15 cellular contexts compared by ENCODE assay signal in genomic region chr4:55842312-55842711, GRCh38. TPM values are rescaled to one million over a fixed set of nuclear protein-coding genes. Genes with fewer than 3 reads are reported as not detected.
DNase-seq lines count a peak whose midpoint lies in the region; ATAC-seq, FAIRE-seq and TF ChIP-seq lines count a peak whose summit lies in the region.
"Not testable (repeated sequence)": the region's sequence is repeated elsewhere in the genome, so short reads cannot be mapped to it uniquely, and the experiment has no call there.
"Had no signal": no experiment of that assay in that cellular context is flagged by ENCODE, and none has a peak within 500 bp of the region (broad histone marks: within the 10 kb centered on the region; RNA-seq: fewer than 3 reads in every experiment).

No MANE protein-coding gene starts in this region.

- POLR2A ChIA-PET in HEK293 (lab: Yijun Ruan, JAX): not testable (repeated sequence)
- POLR2A ChIA-PET in K562 (lab: Yijun Ruan, JAX) (interaction anchor here (0.6 kb wide), 1 partner anchor 101 kb away, joined by 3 read pairs; no protein-coding TSS in a partner anchor), HepG2 (lab: Yijun Ruan, JAX) (interaction anchor here (1.5 kb wide), 1 partner anchor 9 kb away, joined by 4 read pairs; no protein-coding TSS in a partner anchor)

- not testable (repeated sequence) for TF ChIP-seq POLR2A in K562 (conservative IDR thresholded peaks at IDR 0.05); HepG2 (IDR thresholded peaks at IDR 0.05; ENCODE audit: insufficient read depth in 1 of 2, low read depth in 2 of 2, low read length in 2 of 2)

- not testable (repeated sequence) for H3K27me3 ChIP-seq in RWPE2 (ENCODE audit: insufficient read depth, poor library complexity, severe bottlenecking); K562 (ENCODE audit: control insufficient read depth in 2 of 2, insufficient read depth in 2 of 2, low read length in 2 of 2); hepatocyte; HepG2 (ENCODE audit: control insufficient read depth in 1 of 2, insufficient read depth in 2 of 2, low read length in 2 of 2); neural progenitor cell; smooth muscle cell (ENCODE audit: low read depth)

- in situ Hi-C loops in K562 (cut with MboI); HepG2 (cut with HindIII; ENCODE audit: extremely low pct_ligation_motif_present, low pct_unique_long_range_greater_than_20kb): not testable (repeated sequence)

- not testable (repeated sequence) for H3K27ac ChIP-seq in HEK293 (ENCODE audit: extremely low read depth, low read depth, low read length); K562 (ENCODE audit: extremely low read depth, low read depth, low read length); hepatocyte; HepG2 (ENCODE audit: extremely low read length, insufficient read depth, low read length); neural progenitor cell; smooth muscle cell (ENCODE audit: low read depth)
- H3K27ac ChIP-seq in RWPE2 (ENCODE audit: poor library complexity, severe bottlenecking): peak overlapping the region; percentile 36

- H3K9ac ChIP-seq in K562 (ENCODE audit: insufficient read depth in 1 of 2, low read depth in 2 of 2, low read length in 2 of 2); HepG2 (ENCODE audit: insufficient read depth, low read depth, low read length); neural progenitor cell; smooth muscle cell (ENCODE audit: low read depth): not testable (repeated sequence)

- not testable (repeated sequence) for H3K9me1 ChIP-seq in K562 (ENCODE audit: control insufficient read depth, insufficient read depth, low read length)

- H3K4me1 Mint-ChIP-seq in Calu3 (ENCODE audit: low read depth, unreplicated experiment); neural progenitor cell: not testable (repeated sequence)

- 17% methylated on average over 3 of the region's 10 CpGs for WGBS in K562 (ENCODE audit: insufficient coverage, low coverage, missing lambda C conversion rate)
- 17% methylated on average over 10 of the region's 10 CpGs for WGBS in hepatocyte (ENCODE audit: low lambda C conversion rate, missing lambda C conversion rate)
- WGBS in HepG2 (ENCODE audit: low lambda C conversion rate): 0% methylated on average over 1 of the region's 10 CpGs
- WGBS in smooth muscle cell (ENCODE audit: low lambda C conversion rate): 15% methylated on average over 10 of the region's 10 CpGs

- not testable (repeated sequence) for ATAC-seq in RWPE2 (ENCODE audit: low read depth); K562; HepG2

- intact Hi-C loops in Calu3 (cut with micrococcal nuclease; ENCODE audit: unreplicated experiment); K562 (cut with micrococcal nuclease); HepG2 (cut with micrococcal nuclease; ENCODE audit: unreplicated experiment): not testable (repeated sequence)

- not testable (repeated sequence) for H3K79me2 ChIP-seq in K562 (ENCODE audit: control insufficient read depth, insufficient read depth, low read length); hepatocyte; HepG2 (ENCODE audit: insufficient read depth, low read length); neural progenitor cell (ENCODE audit: low read depth); smooth muscle cell (ENCODE audit: low read depth)

- CTCF ChIA-PET in Calu3 (lab: Charles Lee); HEK293 (lab: Yijun Ruan, JAX); K562 (lab: Yijun Ruan, JAX; ENCODE audit: low intra/inter-chr PET ratio); HepG2 (lab: Yijun Ruan, JAX; ENCODE audit: low intra/inter-chr PET ratio, low total read pairs): not testable (repeated sequence)

- not testable (repeated sequence) for H4K20me1 ChIP-seq in K562 (replicated peaks; ENCODE audit: control insufficient read depth, insufficient read depth, low read length); hepatocyte (ENCODE audit: insufficient read depth, poor library complexity, severe bottlenecking); HepG2 (ENCODE audit: insufficient read depth, low read length); neural progenitor cell (ENCODE audit: low read depth); smooth muscle cell (ENCODE audit: low read depth)

- TF ChIP-seq RAD21 in K562 (CRISPR knock-in tag; conservative IDR thresholded peaks at IDR 0.05 in 1 of 2, IDR thresholded peaks at IDR 0.05 in 1 of 2); HepG2 (CRISPR knock-in tag; IDR thresholded peaks at IDR 0.05): not testable (repeated sequence)

- H3F3A ChIP-seq in neural progenitor cell (ENCODE audit: low read depth); smooth muscle cell (ENCODE audit: low read depth): not testable (repeated sequence)

- peak overlapping the region; percentile 68; the same call in 1 of the 2 replicates for H2AFZ ChIP-seq in K562 (ENCODE audit: low read depth, low read length)
- not testable (repeated sequence) for H2AFZ ChIP-seq in hepatocyte; HepG2 (ENCODE audit: low read length)
- H2AFZ ChIP-seq in neural progenitor cell (replicated peaks): peak overlapping the region; percentile 68
- peak overlapping the region; percentile 65 for H2AFZ ChIP-seq in smooth muscle cell (ENCODE audit: low read depth)

- TF ChIP-seq EP300 in K562 (IDR thresholded peaks at IDR 0.05; ENCODE audit: low read length); HepG2 (IDR thresholded peaks at IDR 0.05; ENCODE audit: low read depth in 2 of 2, low read length in 2 of 2); HepG2 (CRISPR knock-in tag; IDR thresholded peaks at IDR 0.05; ENCODE audit: borderline replicate concordance): not testable (repeated sequence)

- not testable (repeated sequence) for H3K27me3 Mint-ChIP-seq in Calu3 (ENCODE audit: unreplicated experiment); neural progenitor cell (ENCODE audit: insufficient read depth, low read depth)

- not testable (repeated sequence) for H3K36me3 ChIP-seq in HEK293 (ENCODE audit: control insufficient read depth in 2 of 2, insufficient read depth in 1 of 2, low read length in 2 of 2); RWPE2 (ENCODE audit: low read depth); K562 (ENCODE audit: control insufficient read depth, insufficient read depth, low read length); hepatocyte (replicated peaks; ENCODE audit: insufficient read depth, low read depth); HepG2 (replicated peaks in 1 of 2; ENCODE audit: control insufficient read depth in 1 of 2, insufficient read depth in 2 of 2, low read length in 2 of 2); neural progenitor cell; smooth muscle cell (ENCODE audit: low read depth)

- TF ChIP-seq CTCF in Calu3 (IDR thresholded peaks at IDR 0.05; ENCODE audit: unreplicated experiment); HEK293 (tag by site-specific recombination; IDR thresholded peaks at IDR 0.05); RWPE2 (IDR thresholded peaks at IDR 0.05; ENCODE audit: poor library complexity, severe bottlenecking); K562 (IDR thresholded peaks at IDR 0.05 in 2 of 3, conservative IDR thresholded peaks at IDR 0.05 in 1 of 3; ENCODE audit: insufficient read depth in 2 of 3, low read depth in 1 of 3, low read length in 3 of 3); hepatocyte (IDR thresholded peaks at IDR 0.05; ENCODE audit: poor library complexity); HepG2 (CRISPR knock-in tag; IDR thresholded peaks at IDR 0.05); neural progenitor cell (IDR thresholded peaks at IDR 0.05); smooth muscle cell (IDR thresholded peaks at IDR 0.05; ENCODE audit: borderline replicate concordance, insufficient read depth, poor library complexity, severe bottlenecking): not testable (repeated sequence)

- H3K9me2 ChIP-seq in hepatocyte (replicated peaks; ENCODE audit: insufficient read depth): not testable (repeated sequence)

- FAIRE-seq in K562 (lab: Jason Lieb, UNC); HepG2 (lab: Jason Lieb, UNC): not testable (repeated sequence)

- not testable (repeated sequence) for H3K36me3 Mint-ChIP-seq in Calu3 (ENCODE audit: insufficient read depth, unreplicated experiment); neural progenitor cell

- BruUV-seq in Calu3 (replicated peaks; lab: Mats Ljungman, UMichigan); K562 (replicated peaks; lab: Mats Ljungman, UMichigan); HepG2 (replicated peaks; lab: Mats Ljungman, UMichigan): not testable (repeated sequence)

- H3K9me3 Mint-ChIP-seq in Calu3 (ENCODE audit: low read depth, unreplicated experiment); neural progenitor cell: not testable (repeated sequence)

- H3K27ac Mint-ChIP-seq in Calu3 (ENCODE audit: unreplicated experiment); neural progenitor cell: not testable (repeated sequence)

- not testable (repeated sequence) for DNase-seq in Calu3; RWPE2 (ENCODE audit: low spot score); K562 (ENCODE audit: extremely low read depth in 1 of 4, low spot score in 3 of 4); hepatocyte (ENCODE audit: low spot score); HepG2 (ENCODE audit: low spot score); neural progenitor cell (ENCODE audit: low spot score); smooth muscle cell (lab: John Stamatoyannopoulos, UW; ENCODE audit: unreplicated experiment)

- H3K4me3 Mint-ChIP-seq in Calu3 (ENCODE audit: low read depth, unreplicated experiment): peak overlapping the region; percentile 68
- H3K4me3 Mint-ChIP-seq in neural progenitor cell: peak overlapping the region; percentile 38

- H3K9me3 ChIP-seq in HEK293 (ENCODE audit: control insufficient read depth, insufficient read depth, low read depth, low read length); RWPE2 (ENCODE audit: severe bottlenecking); K562 (replicated peaks; ENCODE audit: control insufficient read depth, insufficient read depth, low read depth, low read length); hepatocyte (ENCODE audit: low read depth); HepG2 (ENCODE audit: low read length); neural progenitor cell (ENCODE audit: low read depth); smooth muscle cell (replicated peaks; ENCODE audit: low read depth): not testable (repeated sequence)

- H3K4me1 ChIP-seq in HEK293 (ENCODE audit: control insufficient read depth, insufficient read depth, low read length); RWPE2 (ENCODE audit: insufficient read depth, poor library complexity, severe bottlenecking); K562 (replicated peaks in 1 of 2; ENCODE audit: control insufficient read depth in 2 of 2, insufficient read depth in 2 of 2, low read length in 2 of 2); hepatocyte (ENCODE audit: insufficient read depth); HepG2 (ENCODE audit: insufficient read depth, low read length); neural progenitor cell; smooth muscle cell (ENCODE audit: low read depth): not testable (repeated sequence)

- H3K4me2 ChIP-seq in K562 (ENCODE audit: insufficient read depth, low read length): peak overlapping the region; percentile 18; the same call in 1 of the 2 replicates
- H3K4me2 ChIP-seq in hepatocyte: peak overlapping the region; percentile 62
- H3K4me2 ChIP-seq in HepG2 (ENCODE audit: low read depth, low read length): peak overlapping the region; percentile 27; the same call in 1 of the 2 replicates
- peak overlapping the region; percentile 71 for H3K4me2 ChIP-seq in neural progenitor cell
- peak overlapping the region; percentile 50 for H3K4me2 ChIP-seq in smooth muscle cell

- H3K4me3 ChIP-seq in HEK293 (ENCODE audit: low read depth, low read length); RWPE2 (ENCODE audit: severe bottlenecking); K562; hepatocyte; smooth muscle cell: not testable (repeated sequence)
- H3K4me3 ChIP-seq in HepG2 (replicated peaks in 1 of 3; ENCODE audit: insufficient read depth in 1 of 3, low read depth in 2 of 3, low read length in 3 of 3): peak overlapping the region in 1 of 3 experiments; percentile 9; a peak in 1 of 6 replicates
- H3K4me3 ChIP-seq in neural progenitor cell: peak overlapping the region; percentile 37

RNA-seq across cellular contexts. Expression of gene EXOC1, which starts 11.1 kb away (rescaled TPM):
- total RNA-seq in Calu3 (2022) (25.2 and 28.2 TPM in 2 replicates), K562 (2014; rRNA removed) (20.8 and 24.3 TPM in 2 replicates), K562 (2014; rRNA removed; fragmentation: Illumina TruSeq; extraction: Trizol) (35.9 and 39.9 TPM in 2 replicates), K562 (2015; rRNA removed; fragmentation: Illumina TruSeq; extraction: Trizol) (38.6 and 40.1 TPM in 2 replicates), K562 (2021) (26.2 TPM in 2 replicates), hepatocyte (28.1 and 31.4 TPM in 2 replicates), HepG2 (2016; rRNA removed; fragmentation: Illumina TruSeq; extraction: Trizol) (18.4 and 23.8 TPM in 2 replicates), neural progenitor cell (ENCODE audit: low replicate concordance) (39.0 and 52.0 TPM in 2 replicates), smooth muscle cell (34.2 and 44.6 TPM in 2 replicates)
- 14.5 and 61.2 TPM in 2 replicates for total RNA-seq in K562 (2011; cell fraction: chromatin; rRNA removed; ENCODE audit: low replicate concordance)
- total RNA-seq in K562 (2011; cell fraction: nucleolus; rRNA removed): 5.3 and 9.7 TPM in 2 replicates
- 15.5 and 17.3 TPM in 2 replicates for total RNA-seq in K562 (2011; cell fraction: nucleoplasm; rRNA removed)
- polyA plus RNA-seq in K562 (2011; rRNA removed) (24.1 and 34.4 TPM in 2 replicates), K562 (2014; fragmentation: Illumina TruSeq; extraction: Trizol) (42.8 and 45.5 TPM in 2 replicates), K562 (2014; fragmentation: Nextera tagmentation; extraction: Ambion mirVana) (10 to 100 TPM; 16.0 to 19.5 TPM), K562 (2014; rRNA removed) (25.7 and 34.2 TPM in 2 replicates), hepatocyte (15.7 and 22.7 TPM in 2 replicates), HepG2 (2011; rRNA removed) (8.9 and 9.1 TPM in 2 replicates), smooth muscle cell (18.5 and 20.2 TPM in 2 replicates)
- polyA plus RNA-seq in K562 (2011; cell fraction: cytosol; rRNA removed): 6.3 and 12.1 TPM in 2 replicates
- polyA plus RNA-seq in K562 (2011; cell fraction: nucleus; rRNA removed): 41.1 and 53.7 TPM in 2 replicates
- polyA plus RNA-seq in K562 (2012): 23.4 and 30.5 TPM in 2 replicates
- 44.5 and 53.7 TPM in 2 replicates for polyA minus RNA-seq in K562 (2011; rRNA and poly(A)+ RNA removed)
- 10.1 and 12.6 TPM in 2 replicates for polyA minus RNA-seq in K562 (2011; cell fraction: cytosol; rRNA and poly(A)+ RNA removed)
- 20.9 and 37.4 TPM in 2 replicates for polyA minus RNA-seq in K562 (2011; cell fraction: nucleus; rRNA and poly(A)+ RNA removed)
- 2.5 and 4.4 TPM in 2 replicates for total RNA-seq in HepG2 (2016; cell fraction: cytosol; rRNA removed; fragmentation: Illumina TruSeq; extraction: Trizol; ENCODE audit: low read depth)
- total RNA-seq in HepG2 (2016; cell fraction: insoluble cytoplasmic fraction; rRNA removed; fragmentation: Illumina TruSeq; extraction: Trizol): 19.0 and 23.6 TPM in 2 replicates
- total RNA-seq in HepG2 (2016; cell fraction: membrane; rRNA removed; fragmentation: Illumina TruSeq; extraction: Trizol): 3.7 and 4.8 TPM in 2 replicates
- total RNA-seq in HepG2 (2016; cell fraction: nucleus; rRNA removed; fragmentation: Illumina TruSeq; extraction: Trizol): 19.8 and 21.8 TPM in 2 replicates
- polyA plus RNA-seq in HepG2 (2011; cell fraction: cytosol; rRNA removed): 2.7 and 3.6 TPM in 2 replicates
- polyA plus RNA-seq in HepG2 (2011; cell fraction: nucleus; rRNA removed): 11.6 and 13.4 TPM in 2 replicates
- polyA plus RNA-seq in HepG2 (2012): 8.7 and 10.0 TPM in 2 replicates
- polyA plus RNA-seq in HepG2 (2016; cell fraction: cytosol; fragmentation: Illumina TruSeq; extraction: Trizol; ENCODE audit: low read depth): 0.62 and 0.75 TPM in 2 replicates
- polyA plus RNA-seq in HepG2 (2016; cell fraction: insoluble cytoplasmic fraction; fragmentation: Illumina TruSeq; extraction: Trizol; ENCODE audit: low read depth): 13.8 and 14.8 TPM in 2 replicates
- 0.96 and 1.5 TPM in 2 replicates for polyA plus RNA-seq in HepG2 (2016; cell fraction: membrane; fragmentation: Illumina TruSeq; extraction: Trizol; ENCODE audit: low read depth)
- 23.3 and 24.3 TPM in 2 replicates for polyA plus RNA-seq in HepG2 (2016; cell fraction: nucleus; fragmentation: Illumina TruSeq; extraction: Trizol; ENCODE audit: insufficient read depth, low read depth)
- polyA minus RNA-seq in HepG2 (2011; rRNA and poly(A)+ RNA removed; ENCODE audit: low replicate concordance): 4.7 and 4.9 TPM in 2 replicates
- polyA minus RNA-seq in HepG2 (2011; cell fraction: cytosol; rRNA and poly(A)+ RNA removed): 5.8 and 6.6 TPM in 2 replicates
- polyA minus RNA-seq in HepG2 (2011; cell fraction: nucleus; rRNA and poly(A)+ RNA removed): 28.6 and 33.7 TPM in 2 replicates

RNA-seq across cellular contexts. Expression of gene EXOC1L, which starts 22.7 kb away (rescaled TPM):
- total RNA-seq in Calu3 (2022) (not detected in 2 replicates), K562 (2014; rRNA removed) (0.29 TPM in 1 of 2 replicates, not detected in the other), K562 (2014; rRNA removed; fragmentation: Illumina TruSeq; extraction: Trizol) (1.3 and 1.5 TPM in 2 replicates), K562 (2015; rRNA removed; fragmentation: Illumina TruSeq; extraction: Trizol) (0.26 and 0.47 TPM in 2 replicates), K562 (2021) (0.38 and 0.94 TPM in 2 replicates), hepatocyte (not detected in 2 replicates), HepG2 (2016; rRNA removed; fragmentation: Illumina TruSeq; extraction: Trizol) (not detected in 2 replicates), neural progenitor cell (ENCODE audit: low replicate concordance) (not detected in 2 replicates), smooth muscle cell (not detected in 2 replicates)
- 0.72 TPM in 1 of 2 replicates, not detected in the other for total RNA-seq in K562 (2011; cell fraction: chromatin; rRNA removed; ENCODE audit: low replicate concordance)
- total RNA-seq in K562 (2011; cell fraction: nucleolus; rRNA removed): not detected in 2 replicates
- not detected in 2 replicates for total RNA-seq in K562 (2011; cell fraction: nucleoplasm; rRNA removed)
- polyA plus RNA-seq in K562 (2011; rRNA removed) (0.22 and 0.92 TPM in 2 replicates), K562 (2014; fragmentation: Illumina TruSeq; extraction: Trizol) (0.68 and 0.91 TPM in 2 replicates), K562 (2014; fragmentation: Nextera tagmentation; extraction: Ambion mirVana) (1 to 10 TPM; 2.7 to 3.9 TPM), K562 (2014; rRNA removed) (1.1 TPM in 2 replicates), hepatocyte (not detected in 2 replicates), HepG2 (2011; rRNA removed) (not detected in 2 replicates), smooth muscle cell (not detected in 2 replicates)
- polyA plus RNA-seq in K562 (2011; cell fraction: cytosol; rRNA removed): 0.18 TPM in 1 of 2 replicates, not detected in the other
- polyA plus RNA-seq in K562 (2011; cell fraction: nucleus; rRNA removed): 0.30 and 0.35 TPM in 2 replicates
- 1.2 and 1.6 TPM in 2 replicates for polyA plus RNA-seq in K562 (2012)
- 0.45 and 0.95 TPM in 2 replicates for polyA minus RNA-seq in K562 (2011; rRNA and poly(A)+ RNA removed)
- not detected in 2 replicates for polyA minus RNA-seq in K562 (2011; cell fraction: cytosol; rRNA and poly(A)+ RNA removed)
- polyA minus RNA-seq in K562 (2011; cell fraction: nucleus; rRNA and poly(A)+ RNA removed): not detected in 2 replicates
- total RNA-seq in HepG2 (2016; cell fraction: cytosol; rRNA removed; fragmentation: Illumina TruSeq; extraction: Trizol; ENCODE audit: low read depth): not detected in 2 replicates
- not detected in 2 replicates for total RNA-seq in HepG2 (2016; cell fraction: insoluble cytoplasmic fraction; rRNA removed; fragmentation: Illumina TruSeq; extraction: Trizol)
- total RNA-seq in HepG2 (2016; cell fraction: membrane; rRNA removed; fragmentation: Illumina TruSeq; extraction: Trizol): not detected in 2 replicates
- total RNA-seq in HepG2 (2016; cell fraction: nucleus; rRNA removed; fragmentation: Illumina TruSeq; extraction: Trizol): not detected in 2 replicates
- polyA plus RNA-seq in HepG2 (2011; cell fraction: cytosol; rRNA removed): not detected in 2 replicates
- not detected in 2 replicates for polyA plus RNA-seq in HepG2 (2011; cell fraction: nucleus; rRNA removed)
- not detected in 2 replicates for polyA plus RNA-seq in HepG2 (2012)
- polyA plus RNA-seq in HepG2 (2016; cell fraction: cytosol; fragmentation: Illumina TruSeq; extraction: Trizol; ENCODE audit: low read depth): not detected in 2 replicates
- polyA plus RNA-seq in HepG2 (2016; cell fraction: insoluble cytoplasmic fraction; fragmentation: Illumina TruSeq; extraction: Trizol; ENCODE audit: low read depth): not detected in 2 replicates
- not detected in 2 replicates for polyA plus RNA-seq in HepG2 (2016; cell fraction: membrane; fragmentation: Illumina TruSeq; extraction: Trizol; ENCODE audit: low read depth)
- not detected in 2 replicates for polyA plus RNA-seq in HepG2 (2016; cell fraction: nucleus; fragmentation: Illumina TruSeq; extraction: Trizol; ENCODE audit: insufficient read depth, low read depth)
- polyA minus RNA-seq in HepG2 (2011; rRNA and poly(A)+ RNA removed; ENCODE audit: low replicate concordance): not detected in 2 replicates
- not detected in 2 replicates for polyA minus RNA-seq in HepG2 (2011; cell fraction: cytosol; rRNA and poly(A)+ RNA removed)
- polyA minus RNA-seq in HepG2 (2011; cell fraction: nucleus; rRNA and poly(A)+ RNA removed): not detected in 2 replicates
- total RNA-seq: A172; A673; CD4-positive, alpha-beta memory T cell; H1; H7; HFFc6 had no signal
- polyA plus RNA-seq: BJ; CD4-positive, alpha-beta memory T cell had no signal

Comparison
In these comparisons a context has a peak if more than half of its experiments do, and no peak if none do; other contexts are left out.
1. H3K4me2 ChIP-seq: peak in every context shown above with its lines; median percentile 71 in neural progenitor cell; 62 in hepatocyte; 50 in smooth muscle cell; 27 in HepG2; 18 in K562.